10 cellular contexts compared by ENCODE assay signal in genomic region chr11:30487200-30487898, GRCh38.
A peak's percentile ranks its signal among the peaks of the same experiment; 100 is the strongest.
DNase-seq lines count a peak whose midpoint lies in the region; ATAC-seq and TF ChIP-seq lines count a peak whose summit lies in the region.
"Had no signal": no experiment of that assay in that cellular context is flagged by ENCODE, and none has a peak within 500 bp of the region (broad histone marks: within the 10 kb centered on the region; RNA-seq: fewer than 3 reads in every experiment).

No MANE protein-coding gene starts in this region.

- no peak overlapping the region for H3K27ac ChIP-seq in GM23248

- no peak overlapping the region for H2AFZ ChIP-seq in GM23248

- no peak overlapping the region for H3K27ac Mint-ChIP-seq in stimulated activated memory B cell treated with anti-CD40 and anti-IgM and Interleukin-4, amounts not matched to agents 10 μg/mL and 1 μg/mL and 100 μg/mL, for 72 hours
- no peak overlapping the region for H3K27ac Mint-ChIP-seq in stimulated activated naive B cell treated with anti-CD40 and anti-IgM and Interleukin-4, amounts not matched to agents 10 μg/mL and 1 μg/mL and 100 μg/mL, for 72 hours

- no peaks in the 10 kb centered on the region for H3K36me3 Mint-ChIP-seq in stimulated activated memory B cell treated with anti-CD40 and anti-IgM and Interleukin-4, amounts not matched to agents 10 μg/mL and 1 μg/mL and 100 μg/mL, for 72 hours
- no peaks in the 10 kb centered on the region for H3K36me3 Mint-ChIP-seq in stimulated activated naive B cell treated with anti-CD40 and anti-IgM and Interleukin-4, amounts not matched to agents 10 μg/mL and 1 μg/mL and 100 μg/mL, for 72 hours

- H3K9me2 ChIP-seq in GM23248 (ENCODE audit: insufficient read depth) = no peaks in the 10 kb centered on the region

- no peaks in the 10 kb centered on the region for H3K36me3 ChIP-seq in GM23248 (ENCODE audit: low read depth)

- no peak for TF ChIP-seq CTCF in astrocyte of the spinal cord (IDR thresholded peaks at IDR 0.05; ENCODE audit: low read depth, low read length)

- no peak overlapping the region for H3K4me2 ChIP-seq in GM23248 (ENCODE audit: unreplicated experiment)

- in situ Hi-C loops in astrocyte of the spinal cord (cut with HindIII; ENCODE audit: low sequenced_read_pairs) = no loop called here
- in situ Hi-C loops in GM23248 (cut with MboI) = no loop called here

- H3K9ac ChIP-seq in GM23248 = no peak overlapping the region

- no peaks in the 10 kb centered on the region for H3F3A ChIP-seq in GM23248 (ENCODE audit: insufficient read depth)

- H4K20me1 ChIP-seq in GM23248 (ENCODE audit: insufficient read depth) = no peaks in the 10 kb centered on the region

- peak; percentile 66 for ATAC-seq in left colon
- peak; percentile 20 for ATAC-seq in stimulated activated memory B cell treated with anti-CD40 and anti-IgM and Interleukin-4, amounts not matched to agents 10 μg/mL and 1 μg/mL and 100 μg/mL, for 72 hours
- no peak for ATAC-seq in stimulated activated naive B cell treated with anti-CD40 and anti-IgM and Interleukin-4, amounts not matched to agents 10 μg/mL and 1 μg/mL and 100 μg/mL, for 72 hours (replicated peaks)
- no peak for ATAC-seq in GM21528 (IDR thresholded peaks at IDR 0.05; ENCODE audit: low FRiP score, unreplicated experiment)

- H3K9me3 ChIP-seq in GM23248 (ENCODE audit: low read depth) = no peaks in the 10 kb centered on the region

- H3K4me1 ChIP-seq in GM23248 (ENCODE audit: insufficient read depth) = no peaks in the 10 kb centered on the region

- no peaks in the 10 kb centered on the region for H3K4me1 Mint-ChIP-seq in stimulated activated memory B cell treated with anti-CD40 and anti-IgM and Interleukin-4, amounts not matched to agents 10 μg/mL and 1 μg/mL and 100 μg/mL, for 72 hours
- no peaks in the 10 kb centered on the region for H3K4me1 Mint-ChIP-seq in stimulated activated naive B cell treated with anti-CD40 and anti-IgM and Interleukin-4, amounts not matched to agents 10 μg/mL and 1 μg/mL and 100 μg/mL, for 72 hours

- intact Hi-C loops in left colon (cut with DNase I, micrococcal nuclease) = no loop called here

- H3K4me3 ChIP-seq in astrocyte of the spinal cord (ENCODE audit: low read depth, low read length) (no peak overlapping the region), GM23248 (no peak overlapping the region)

- H3K4me3 Mint-ChIP-seq in stimulated activated memory B cell treated with anti-CD40 and anti-IgM and Interleukin-4, amounts not matched to agents 10 μg/mL and 1 μg/mL and 100 μg/mL, for 72 hours = no peak overlapping the region
- H3K4me3 Mint-ChIP-seq in stimulated activated naive B cell treated with anti-CD40 and anti-IgM and Interleukin-4, amounts not matched to agents 10 μg/mL and 1 μg/mL and 100 μg/mL, for 72 hours = no peak overlapping the region

- no peaks in the 10 kb centered on the region for H3K79me2 ChIP-seq in GM23248 (ENCODE audit: insufficient read depth)

- H3K9me3 Mint-ChIP-seq in stimulated activated memory B cell treated with anti-CD40 and anti-IgM and Interleukin-4, amounts not matched to agents 10 μg/mL and 1 μg/mL and 100 μg/mL, for 72 hours = no peaks in the 10 kb centered on the region
- no peaks in the 10 kb centered on the region for H3K9me3 Mint-ChIP-seq in stimulated activated naive B cell treated with anti-CD40 and anti-IgM and Interleukin-4, amounts not matched to agents 10 μg/mL and 1 μg/mL and 100 μg/mL, for 72 hours

- peaks cover 15% of the 10 kb centered on the region for H3K27me3 Mint-ChIP-seq in stimulated activated memory B cell treated with anti-CD40 and anti-IgM and Interleukin-4, amounts not matched to agents 10 μg/mL and 1 μg/mL and 100 μg/mL, for 72 hours
- no peaks in the 10 kb centered on the region for H3K27me3 Mint-ChIP-seq in stimulated activated naive B cell treated with anti-CD40 and anti-IgM and Interleukin-4, amounts not matched to agents 10 μg/mL and 1 μg/mL and 100 μg/mL, for 72 hours

- WGBS in GM23248 (ENCODE audit: low coverage in 1 of 2, low lambda C conversion rate in 2 of 2, missing lambda C conversion rate in 2 of 2), 2 experiments = 43 to 55% methylated on average over 3 of the region's 3 CpGs

- H3K27me3 ChIP-seq in GM23248 (replicated peaks; ENCODE audit: insufficient read depth) = no peaks in the 10 kb centered on the region

- peak; percentile 21 for DNase-seq in M059J (ENCODE audit: low read depth)
- DNase-seq in astrocyte of the spinal cord (ENCODE audit: low read depth, low spot score) = peak; percentile 43
- DNase-seq in left colon = peak; percentile 20 to 30
- DNase-seq in stimulated activated naive B cell treated with anti-CD40 and anti-IgM and Interleukin-4, amounts not matched to agents 10 μg/mL and 1 μg/mL and 100 μg/mL, for 72 hours = no peak
- DNase-seq in SIG-M5 treated with dmso at 0.1 percent for 504 hours (lab: John Stamatoyannopoulos, UW; ENCODE audit: unreplicated experiment) = no peak
- DNase-seq in GM23248 = no peak
- DNase-seq: NCI-H2029; stimulated activated CD4-positive, alpha-beta T cell treated with anti-CD3 and anti-CD28 coated beads, Interleukin-1b, Interleukin-23, amount 100 ng/mL, for 48 hours had no signal

Comparison
In these comparisons a context has a peak if more than half of its experiments do, and no peak if none do; other contexts are left out.
1. DNase-seq: peak in M059J (single experiment), astrocyte of the spinal cord (single experiment) and left colon (2 of 2); none in stimulated activated naive B cell treated with anti-CD40 and anti-IgM and Interleukin-4, amounts not matched to agents 10 μg/mL and 1 μg/mL and 100 μg/mL, for 72 hours (single experiment), SIG-M5 treated with dmso at 0.1 percent for 504 hours (single experiment) and GM23248 (single experiment).
2. ATAC-seq: peak in left colon (single experiment) and stimulated activated memory B cell treated with anti-CD40 and anti-IgM and Interleukin-4, amounts not matched to agents 10 μg/mL and 1 μg/mL and 100 μg/mL, for 72 hours (single experiment); none in stimulated activated naive B cell treated with anti-CD40 and anti-IgM and Interleukin-4, amounts not matched to agents 10 μg/mL and 1 μg/mL and 100 μg/mL, for 72 hours (0 of 2) and GM21528 (single experiment).